ENCODE assay signal across 17 cellular contexts in genomic region chr1:21907079-21907418, GRCh38. TPM values are rescaled to one million over a fixed set of nuclear protein-coding genes. Genes with fewer than 3 reads are reported as not detected.
DNase-seq lines count a peak whose midpoint lies in the region; ATAC-seq and TF ChIP-seq lines count a peak whose summit lies in the region.
"Had no signal": no experiment of that assay in that cellular context is flagged by ENCODE, and none has a peak within 500 bp of the region (broad histone marks: within the 10 kb centered on the region; RNA-seq: fewer than 3 reads in every experiment).

No MANE protein-coding gene starts in this region.

- WGBS in esophagus, 2 donors = 88 to 96% methylated on average over 8 to 9 of the region's 9 CpGs
- WGBS in testis, 2 donors = 80 to 94% methylated on average over 5 to 9 of the region's 9 CpGs

- no peak overlapping the region for H3K4me3 ChIP-seq in esophagus (ENCODE audit: low read depth in 1 of 2, low read length in 2 of 2)
- H3K4me3 ChIP-seq in osteoblast (ENCODE audit: insufficient read depth, low read length) = no peak overlapping the region
- H3K4me3 ChIP-seq in testis = no peak overlapping the region
- H3K4me3 ChIP-seq: dorsolateral prefrontal cortex, right lobe of liver had no signal

- H3K27me3 ChIP-seq in esophagus (ENCODE audit: control insufficient read depth in 1 of 2, insufficient read depth in 2 of 2, low read length in 2 of 2) = no peaks in the 10 kb centered on the region
- H3K27me3 ChIP-seq in osteoblast (ENCODE audit: insufficient read depth, low read length) = no peaks in the 10 kb centered on the region
- no peaks in the 10 kb centered on the region for H3K27me3 ChIP-seq in testis
- H3K27me3 ChIP-seq: dorsolateral prefrontal cortex, right lobe of liver had no signal

- DNase-seq in OCI-M1 (lab: John Stamatoyannopoulos, UW) (peak; percentile 60), osteoblast (ENCODE audit: insufficient read length, low spot score, missing footprints) (peak; percentile 42), testis (no peak), NCI-H2107 treated with DMSO at 0.1 percent for 48 hours (lab: John Stamatoyannopoulos, UW; ENCODE audit: unreplicated experiment) (no peak), NCI-H510A treated with DMSO at 0.1 percent for 48 hours (lab: John Stamatoyannopoulos, UW) (no peak)
- DNase-seq: activated CD4-positive, alpha-beta T cell treated with anti-CD3 and anti-CD28 coated beads, Interleukin-2, amount 50 U/mL, for 48 hours; amniotic stem cell; dorsolateral prefrontal cortex; IMR-90; NCI-H2081 treated with DMSO at 0.1 percent for 48 hours; NCI-H774; right lobe of liver; SW 1271 had no signal

- peak overlapping the region; percentile 68 to 90 for H3K27ac ChIP-seq in esophagus (ENCODE audit: low read depth in 2 of 2, low read length in 1 of 2)
- H3K27ac ChIP-seq in osteoblast (ENCODE audit: low read depth, low read length) = peak overlapping the region; percentile 96
- H3K27ac ChIP-seq in testis = peak overlapping the region; percentile 74 to 85
- H3K27ac ChIP-seq: dorsolateral prefrontal cortex had no signal

- TF ChIP-seq CTCF in osteoblast (IDR thresholded peaks at IDR 0.05; ENCODE audit: extremely low read depth, low read depth, low read length) (no peak), testis (IDR thresholded peaks at IDR 0.05) (no peak)

- H3K4me2 ChIP-seq in osteoblast (ENCODE audit: insufficient read depth, low read length) = no peak overlapping the region

- intact Hi-C loops in testis (cut with DNase I; ENCODE audit: low total_unique reads) = no loop called here

- H3K36me3 ChIP-seq in esophagus (ENCODE audit: control insufficient read depth in 2 of 2, insufficient read depth in 2 of 2, low read length in 1 of 2) = no peaks in the 10 kb centered on the region
- H3K36me3 ChIP-seq in osteoblast (ENCODE audit: insufficient read depth, low read length) = peaks cover 38% of the 10 kb centered on the region
- H3K36me3 ChIP-seq in testis (ENCODE audit: low read depth, missing control alignments) = no peaks in the 10 kb centered on the region
- H3K36me3 ChIP-seq: right lobe of liver had no signal

- H4K20me1 ChIP-seq in osteoblast (ENCODE audit: insufficient read depth, low read length) = peaks cover 23% of the 10 kb centered on the region

- no peak overlapping the region for H2AFZ ChIP-seq in osteoblast (ENCODE audit: low read length)

- ATAC-seq in GM21528 (IDR thresholded peaks at IDR 0.05; ENCODE audit: low FRiP score, unreplicated experiment) (no peak), GM21723 (IDR thresholded peaks at IDR 0.05; ENCODE audit: unreplicated experiment) (no peak)
- ATAC-seq: natural killer cell treated with Interleukin-12 subunit alpha and Interleukin-12 subunit beta and Interleukin-15 and Interleukin-18, amount 100 ng/mL, for 72 hours had no signal

- no peak for TF ChIP-seq POLR2A in testis (IDR thresholded peaks at IDR 0.05)

- peaks cover 32% of the 10 kb centered on the region in 2 donors for H3K4me1 ChIP-seq in esophagus (ENCODE audit: control insufficient read depth in 2 of 2, insufficient read depth in 2 of 2, low read length in 1 of 2)
- H3K4me1 ChIP-seq in osteoblast (ENCODE audit: insufficient read depth, low read length) = peaks cover 75% of the 10 kb centered on the region
- H3K4me1 ChIP-seq in testis = peaks cover 61% of the 10 kb centered on the region

- H3K9me3 ChIP-seq in esophagus (ENCODE audit: control insufficient read depth in 2 of 2, insufficient read depth in 1 of 2, low read depth in 1 of 2, low read length in 1 of 2) (no peaks in the 10 kb centered on the region), osteoblast (ENCODE audit: low read depth, low read length) (no peaks in the 10 kb centered on the region), testis (no peaks in the 10 kb centered on the region)
- H3K9me3 ChIP-seq: right lobe of liver had no signal

- peaks cover 79% of the 10 kb centered on the region for H3K79me2 ChIP-seq in osteoblast (ENCODE audit: insufficient read depth, low read length)

RNA-seq across cellular contexts. Expression of gene HSPG2, which starts 30.1 kb away (rescaled TPM):
- 10 to 100 TPM; 37.6 to 55.0 TPM for polyA plus RNA-seq in esophagus
- total RNA-seq in osteoblast = 220 and 265 TPM in 2 replicates
- 10 to 100 TPM; 51.8 to 54.2 TPM for total RNA-seq in testis
- 72.1 TPM for polyA plus RNA-seq in testis (ENCODE audit: insufficient read depth, low read depth, low replicate concordance)

Comparison
In these comparisons a context has a peak if more than half of its experiments do, and no peak if none do; other contexts are left out.
1. DNase-seq: peak in OCI-M1 (single experiment) and osteoblast (single experiment); none in testis (single experiment), NCI-H2107 treated with DMSO at 0.1 percent for 48 hours (single experiment) and NCI-H510A treated with DMSO at 0.1 percent for 48 hours (single experiment).
2. Peak in every context shown above with its lines, with median percentiles within 50 percentile points of each other: H3K27ac ChIP-seq.